Comparison of ENCODE assay signal across 4 cellular contexts in the genomic region with DNA sequence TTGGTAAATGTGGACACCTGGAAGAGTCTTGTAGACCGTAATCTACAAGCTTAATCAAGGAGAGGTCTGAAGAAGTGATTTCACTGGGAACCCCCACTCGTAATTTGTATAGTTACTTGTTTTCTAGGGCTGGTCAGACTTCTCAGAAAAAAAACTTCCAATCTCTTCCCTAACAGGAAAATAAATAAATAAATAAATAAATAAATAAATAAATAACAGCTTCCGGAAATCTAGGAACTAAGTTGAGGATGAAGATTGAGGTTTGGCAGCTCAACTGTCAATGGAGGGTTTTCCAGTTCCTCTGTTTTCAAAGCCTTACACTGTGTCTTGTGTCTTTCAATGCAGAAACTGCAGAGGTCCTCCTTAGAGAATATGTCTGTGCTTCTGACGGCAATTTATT. TPM values are rescaled to one million over a fixed set of nuclear protein-coding genes. Genes with fewer than 3 reads are reported as not detected.
"Had no signal": no experiment of that assay in that cellular context is flagged by ENCODE, and none has a peak within 500 bp of the region (broad histone marks: within the 10 kb centered on the region; RNA-seq: fewer than 3 reads in every experiment).

No MANE protein-coding gene starts in this region.

- DNase-seq: GDM1, GF-D8 had no signal

- ATAC-seq: GM12878 had no signal

- H3K4me3 ChIP-seq: GM12878 had no signal

RNA-seq across cellular contexts. Expression of gene TYR, which starts 17.7 kb away (rescaled TPM):
- total RNA-seq: G401, GM12878 had no signal
